ENCODE assay signal across 11 cellular contexts in the genomic region with DNA sequence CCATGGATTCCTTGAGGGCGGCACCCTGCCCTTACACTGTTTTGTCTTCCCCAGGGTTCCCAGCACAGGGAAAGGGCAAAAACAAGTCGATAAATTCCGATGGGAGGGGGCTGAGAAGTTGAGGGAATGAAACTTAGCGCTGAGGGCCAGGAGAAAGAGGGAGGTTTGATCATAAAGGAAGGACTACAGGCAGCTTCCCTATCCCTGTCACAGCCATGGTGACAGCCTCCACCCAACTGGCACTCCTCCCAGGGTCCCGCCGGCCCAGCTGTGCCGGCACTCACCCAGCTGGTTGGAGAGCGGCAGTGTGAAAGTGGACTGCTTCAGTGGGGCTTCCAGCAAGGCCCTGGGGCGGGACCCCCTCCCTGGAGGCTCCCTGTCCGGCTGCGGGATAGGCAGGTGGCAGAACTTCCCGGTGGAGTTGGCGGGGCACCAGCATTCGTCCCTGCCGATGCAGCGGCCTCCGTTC. TPM values are rescaled to one million over a fixed set of nuclear protein-coding genes. Genes with fewer than 3 reads are reported as not detected.
DNase-seq lines count a peak whose midpoint lies in the region; ATAC-seq, FAIRE-seq and TF ChIP-seq lines count a peak whose summit lies in the region.
"Had no signal": no experiment of that assay in that cellular context is flagged by ENCODE, and none has a peak within 500 bp of the region (broad histone marks: within the 10 kb centered on the region; RNA-seq: fewer than 3 reads in every experiment).

No MANE protein-coding gene starts in this region.

- H3K27ac ChIP-seq in HepG2 (ENCODE audit: extremely low read length, insufficient read depth, low read length) (no peak overlapping the region), gastrocnemius medialis (peak overlapping the region in 3 of 4 donors; percentile 29 to 40 (median 30))
- H3K27ac ChIP-seq in CD4-positive, alpha-beta memory T cell (ENCODE audit: low read depth, low read length) = no peak overlapping the region

- POLR2A ChIA-PET in HepG2 (lab: Yijun Ruan, JAX) = no interaction called here
- POLR2A ChIA-PET in CD4-positive, alpha-beta memory T cell (lab: Charles Lee; ENCODE audit: partially characterized antibody) = no interaction called here

- peaks cover 16% of the 10 kb centered on the region for H3K36me3 Mint-ChIP-seq in chondrocyte (ENCODE audit: low read depth)
- peaks cover 0 to 22% (median 0%) of the 10 kb centered on the region in 3 donors for H3K36me3 Mint-ChIP-seq in immature natural killer cell
- H3K36me3 Mint-ChIP-seq in CD4-positive, alpha-beta memory T cell = no peaks in the 10 kb centered on the region

- H3K27me3 Mint-ChIP-seq in chondrocyte (ENCODE audit: low read depth) (no peaks in the 10 kb centered on the region), immature natural killer cell (ENCODE audit: low read depth in 3 of 3) (peaks cover 0 to 9% (median 3%) of the 10 kb centered on the region in 3 donors)
- no peaks in the 10 kb centered on the region for H3K27me3 Mint-ChIP-seq in CD4-positive, alpha-beta memory T cell

- no peaks in the 10 kb centered on the region for H4K20me1 ChIP-seq in HepG2 (ENCODE audit: insufficient read depth, low read length)

- H3K4me1 ChIP-seq in HepG2 (ENCODE audit: insufficient read depth, low read length) = peaks cover 8% of the 10 kb centered on the region
- H3K4me1 ChIP-seq in gastrocnemius medialis = peaks cover 18 to 28% of the 10 kb centered on the region in 2 donors
- no peaks in the 10 kb centered on the region for H3K4me1 ChIP-seq in CD4-positive, alpha-beta memory T cell (ENCODE audit: insufficient read depth, low read length)

- no peaks in the 10 kb centered on the region for H3K36me3 ChIP-seq in HepG2 (replicated peaks in 1 of 2; ENCODE audit: control insufficient read depth in 1 of 2, insufficient read depth in 2 of 2, low read length in 2 of 2)
- H3K36me3 ChIP-seq in gastrocnemius medialis = no peaks in the 10 kb centered on the region
- no peaks in the 10 kb centered on the region for H3K36me3 ChIP-seq in CD4-positive, alpha-beta memory T cell (ENCODE audit: insufficient read depth, low read length)

- no peaks in the 10 kb centered on the region for H3K79me2 ChIP-seq in HepG2 (ENCODE audit: insufficient read depth, low read length)

- TF ChIP-seq EP300 in HepG2 (IDR thresholded peaks at IDR 0.05; ENCODE audit: low read depth in 2 of 2, low read length in 2 of 2) (no peak), HepG2 (CRISPR knock-in tag; IDR thresholded peaks at IDR 0.05; ENCODE audit: borderline replicate concordance) (no peak)

- H3K4me2 ChIP-seq in HepG2 (ENCODE audit: low read depth, low read length) = no peak overlapping the region

- H3K9ac ChIP-seq in HepG2 (ENCODE audit: insufficient read depth, low read depth, low read length) = no peak overlapping the region

- no peaks in the 10 kb centered on the region for H3K9me3 Mint-ChIP-seq in chondrocyte (ENCODE audit: low read depth)
- no peaks in the 10 kb centered on the region for H3K9me3 Mint-ChIP-seq in immature natural killer cell
- H3K9me3 Mint-ChIP-seq in CD4-positive, alpha-beta memory T cell = peaks cover 0 to 2% (median 0%) of the 10 kb centered on the region in 8 donors
- H3K9me3 Mint-ChIP-seq: activated T-cell treated with anti-CD3 and anti-CD28 coated beads, Interleukin-2, amount 50 U/mL, for 4 hours had no signal

- DNase-seq in Ammon's horn (ENCODE audit: low spot score) = peak; percentile 43
- DNase-seq in chondrocyte (ENCODE audit: low spot score) = peak; percentile 73
- no peak for DNase-seq in HepG2 (ENCODE audit: low spot score)
- DNase-seq in gastrocnemius medialis = peak in 1 of 2 donors; percentile 39
- DNase-seq in MV-4-11 (lab: John Stamatoyannopoulos, UW) = no peak
- DNase-seq in immature natural killer cell = no peak
- DNase-seq in CD4-positive, alpha-beta memory T cell = no peak
- DNase-seq in T-helper 1 cell = no peak
- DNase-seq: ACHN; activated CD4-positive, CD25-positive, alpha-beta regulatory T cell treated with anti-CD3 and anti-CD28 coated beads, Interleukin-2, amount 50 U/mL, for 72 hours; activated T-cell treated with anti-CD3 and anti-CD28 coated beads, Interleukin-2, amount 50 U/mL, for 4 hours had no signal

- peaks cover 76% of the 10 kb centered on the region for H3K4me1 Mint-ChIP-seq in chondrocyte (ENCODE audit: low read depth)
- no peaks in the 10 kb centered on the region for H3K4me1 Mint-ChIP-seq in immature natural killer cell
- H3K4me1 Mint-ChIP-seq in CD4-positive, alpha-beta memory T cell = peaks cover 0 to 2% (median 0%) of the 10 kb centered on the region in 4 donors

- H3K27me3 ChIP-seq in HepG2 (ENCODE audit: control insufficient read depth in 1 of 2, insufficient read depth in 2 of 2, low read length in 2 of 2) (peaks cover under 1 to 7% of the 10 kb centered on the region in 2 experiments; a peak in 2 of 5 replicates), gastrocnemius medialis (no peaks in the 10 kb centered on the region)
- no peaks in the 10 kb centered on the region for H3K27me3 ChIP-seq in CD4-positive, alpha-beta memory T cell (ENCODE audit: insufficient read depth, low read length)

- TF ChIP-seq POLR2A in HepG2 (IDR thresholded peaks at IDR 0.05; ENCODE audit: insufficient read depth in 1 of 2, low read depth in 2 of 2, low read length in 2 of 2) (no peak), gastrocnemius medialis (IDR thresholded peaks at IDR 0.05) (no peak)

- WGBS in HepG2 (ENCODE audit: low lambda C conversion rate) = 29% methylated on average over 5 of the region's 17 CpGs

- H3K9me3 ChIP-seq in HepG2 (ENCODE audit: low read length) (no peaks in the 10 kb centered on the region), gastrocnemius medialis (no peaks in the 10 kb centered on the region)
- H3K9me3 ChIP-seq in CD4-positive, alpha-beta memory T cell (ENCODE audit: control insufficient read depth in 1 of 2, low read length in 2 of 2) = no peaks in the 10 kb centered on the region

- BruUV-seq in HepG2 (replicated peaks; lab: Mats Ljungman, UMichigan) = no TSS peak

- H3K4me3 ChIP-seq in HepG2 (replicated peaks in 1 of 3; ENCODE audit: insufficient read depth in 1 of 3, low read depth in 2 of 3, low read length in 3 of 3) (no peak overlapping the region), gastrocnemius medialis (peak overlapping the region in 1 of 4 donors; percentile 19)
- no peak overlapping the region for H3K4me3 ChIP-seq in CD4-positive, alpha-beta memory T cell (ENCODE audit: low read length in 2 of 2)

- ATAC-seq in HepG2 (peak; percentile 30; the same call in 2 of the 3 replicates), gastrocnemius medialis (no peak)
- ATAC-seq: activated T-cell treated with anti-CD3 and anti-CD28 coated beads, Interleukin-2, amount 50 U/mL, for 4 hours had no signal

- intact Hi-C loops in HepG2 (cut with micrococcal nuclease; ENCODE audit: unreplicated experiment) (no loop called here), gastrocnemius medialis (cut with DNase I; ENCODE audit: low total_unique reads) (no loop called here)
- intact Hi-C loops in CD4-positive, alpha-beta memory T cell (cut with micrococcal nuclease) = no loop called here

- in situ Hi-C loops in HepG2 (cut with HindIII; ENCODE audit: extremely low pct_ligation_motif_present, low pct_unique_long_range_greater_than_20kb) (no loop called here), gastrocnemius medialis (cut with MboI; ENCODE audit: low sequenced_read_pairs in 4 of 4) (no loop called here)

- TF ChIP-seq CTCF in chondrocyte (IDR thresholded peaks at IDR 0.05) (no peak), HepG2 (CRISPR knock-in tag; IDR thresholded peaks at IDR 0.05) (no peak), gastrocnemius medialis (IDR thresholded peaks at IDR 0.05 in 4 of 5, conservative IDR thresholded peaks at IDR 0.05 in 1 of 5) (no peak)

- TF ChIP-seq RAD21 in HepG2 (CRISPR knock-in tag; IDR thresholded peaks at IDR 0.05) = no peak

- H2AFZ ChIP-seq in HepG2 (ENCODE audit: low read length) = no peak overlapping the region

- no peak for FAIRE-seq in HepG2 (lab: Jason Lieb, UNC)

- peak overlapping the region; percentile 3 for H3K4me3 Mint-ChIP-seq in chondrocyte (ENCODE audit: unreplicated experiment)
- H3K4me3 Mint-ChIP-seq in immature natural killer cell = no peak overlapping the region
- H3K4me3 Mint-ChIP-seq in CD4-positive, alpha-beta memory T cell = no peak overlapping the region
- H3K4me3 Mint-ChIP-seq: activated T-cell treated with anti-CD3 and anti-CD28 coated beads, Interleukin-2, amount 50 U/mL, for 4 hours had no signal

- CTCF ChIA-PET in HepG2 (lab: Yijun Ruan, JAX; ENCODE audit: low intra/inter-chr PET ratio, low total read pairs) = no interaction called here
- CTCF ChIA-PET in CD4-positive, alpha-beta memory T cell (lab: Charles Lee; ENCODE audit: partially characterized antibody) = no interaction called here

- H3K27ac Mint-ChIP-seq in chondrocyte (ENCODE audit: unreplicated experiment) = peak overlapping the region; percentile 94
- H3K27ac Mint-ChIP-seq in immature natural killer cell = no peak overlapping the region
- no peak overlapping the region for H3K27ac Mint-ChIP-seq in CD4-positive, alpha-beta memory T cell

RNA-seq across cellular contexts. Expression of gene ISCA2, which starts 58.4 kb away (rescaled TPM):
- 16.6 to 18.9 TPM (median 16.9 TPM) in 3 replicates for total RNA-seq in chondrocyte
- total RNA-seq in HepG2 (2016; rRNA removed; fragmentation: Illumina TruSeq; extraction: Trizol) = 43.4 and 53.0 TPM in 2 replicates
- 17.5 and 18.2 TPM in 2 replicates for total RNA-seq in HepG2 (2016; cell fraction: cytosol; rRNA removed; fragmentation: Illumina TruSeq; extraction: Trizol; ENCODE audit: low read depth)
- 42.9 and 57.5 TPM in 2 replicates for total RNA-seq in HepG2 (2016; cell fraction: insoluble cytoplasmic fraction; rRNA removed; fragmentation: Illumina TruSeq; extraction: Trizol)
- 23.3 and 26.7 TPM in 2 replicates for total RNA-seq in HepG2 (2016; cell fraction: membrane; rRNA removed; fragmentation: Illumina TruSeq; extraction: Trizol)
- total RNA-seq in HepG2 (2016; cell fraction: nucleus; rRNA removed; fragmentation: Illumina TruSeq; extraction: Trizol) = 21.1 and 23.4 TPM in 2 replicates
- 24.8 and 32.1 TPM in 2 replicates for polyA plus RNA-seq in HepG2 (2011; rRNA removed)
- polyA plus RNA-seq in HepG2 (2011; cell fraction: cytosol; rRNA removed) = 24.5 and 27.0 TPM in 2 replicates
- 11.3 and 11.4 TPM in 2 replicates for polyA plus RNA-seq in HepG2 (2011; cell fraction: nucleus; rRNA removed)
- polyA plus RNA-seq in HepG2 (2012) = 18.4 and 18.8 TPM in 2 replicates
- polyA plus RNA-seq in HepG2 (2016; cell fraction: cytosol; fragmentation: Illumina TruSeq; extraction: Trizol; ENCODE audit: low read depth) = 16.6 and 20.0 TPM in 2 replicates
- 55.8 and 67.9 TPM in 2 replicates for polyA plus RNA-seq in HepG2 (2016; cell fraction: insoluble cytoplasmic fraction; fragmentation: Illumina TruSeq; extraction: Trizol; ENCODE audit: low read depth)
- polyA plus RNA-seq in HepG2 (2016; cell fraction: membrane; fragmentation: Illumina TruSeq; extraction: Trizol; ENCODE audit: low read depth) = 20.6 and 24.2 TPM in 2 replicates
- 34.4 and 35.5 TPM in 2 replicates for polyA plus RNA-seq in HepG2 (2016; cell fraction: nucleus; fragmentation: Illumina TruSeq; extraction: Trizol; ENCODE audit: insufficient read depth, low read depth)
- polyA minus RNA-seq in HepG2 (2011; rRNA and poly(A)+ RNA removed; ENCODE audit: low replicate concordance) = 3.1 and 4.4 TPM in 2 replicates
- polyA minus RNA-seq in HepG2 (2011; cell fraction: cytosol; rRNA and poly(A)+ RNA removed) = 5.8 and 7.5 TPM in 2 replicates
- polyA minus RNA-seq in HepG2 (2011; cell fraction: nucleus; rRNA and poly(A)+ RNA removed) = 6.5 and 6.6 TPM in 2 replicates
- total RNA-seq in gastrocnemius medialis = 10 to 100 TPM in 3 of 4 donors, 1 to 10 TPM in 1; 9.9 to 11.6 (median 11.4) TPM
- polyA plus RNA-seq in immature natural killer cell = 10 to 100 TPM; 46.2 to 58.1 (median 55.0) TPM
- total RNA-seq in CD4-positive, alpha-beta memory T cell = 10 to 100 TPM; 31.3 to 33.1 TPM
- polyA plus RNA-seq in CD4-positive, alpha-beta memory T cell = 10 to 100 TPM; 61.7 to 83.1 TPM

RNA-seq across cellular contexts. Expression of gene NPC2, which starts 58.8 kb away (rescaled TPM):
- total RNA-seq in chondrocyte = 209 to 313 TPM (median 212 TPM) in 3 replicates
- 108 and 164 TPM in 2 replicates for total RNA-seq in HepG2 (2016; rRNA removed; fragmentation: Illumina TruSeq; extraction: Trizol)
- 97.6 and 98.1 TPM in 2 replicates for total RNA-seq in HepG2 (2016; cell fraction: cytosol; rRNA removed; fragmentation: Illumina TruSeq; extraction: Trizol; ENCODE audit: low read depth)
- 110 and 171 TPM in 2 replicates for total RNA-seq in HepG2 (2016; cell fraction: insoluble cytoplasmic fraction; rRNA removed; fragmentation: Illumina TruSeq; extraction: Trizol)
- 151 and 156 TPM in 2 replicates for total RNA-seq in HepG2 (2016; cell fraction: membrane; rRNA removed; fragmentation: Illumina TruSeq; extraction: Trizol)
- total RNA-seq in HepG2 (2016; cell fraction: nucleus; rRNA removed; fragmentation: Illumina TruSeq; extraction: Trizol) = 133 and 142 TPM in 2 replicates
- polyA plus RNA-seq in HepG2 (2011; rRNA removed) = 132 and 136 TPM in 2 replicates
- 168 and 213 TPM in 2 replicates for polyA plus RNA-seq in HepG2 (2011; cell fraction: cytosol; rRNA removed)
- polyA plus RNA-seq in HepG2 (2011; cell fraction: nucleus; rRNA removed) = 111 and 132 TPM in 2 replicates
- 184 and 188 TPM in 2 replicates for polyA plus RNA-seq in HepG2 (2012)
- 123 and 125 TPM in 2 replicates for polyA plus RNA-seq in HepG2 (2016; cell fraction: cytosol; fragmentation: Illumina TruSeq; extraction: Trizol; ENCODE audit: low read depth)
- 137 and 155 TPM in 2 replicates for polyA plus RNA-seq in HepG2 (2016; cell fraction: insoluble cytoplasmic fraction; fragmentation: Illumina TruSeq; extraction: Trizol; ENCODE audit: low read depth)
- 181 and 189 TPM in 2 replicates for polyA plus RNA-seq in HepG2 (2016; cell fraction: membrane; fragmentation: Illumina TruSeq; extraction: Trizol; ENCODE audit: low read depth)
- 223 and 240 TPM in 2 replicates for polyA plus RNA-seq in HepG2 (2016; cell fraction: nucleus; fragmentation: Illumina TruSeq; extraction: Trizol; ENCODE audit: insufficient read depth, low read depth)
- 84.2 and 184 TPM in 2 replicates for polyA minus RNA-seq in HepG2 (2011; rRNA and poly(A)+ RNA removed; ENCODE audit: low replicate concordance)
- 82.0 and 93.2 TPM in 2 replicates for polyA minus RNA-seq in HepG2 (2011; cell fraction: cytosol; rRNA and poly(A)+ RNA removed)
- 30.8 and 32.4 TPM in 2 replicates for polyA minus RNA-seq in HepG2 (2011; cell fraction: nucleus; rRNA and poly(A)+ RNA removed)
- total RNA-seq in gastrocnemius medialis = 100 to 1,000 TPM in 1 of 4 donors, 10 to 100 TPM in 3; 75.9 to 176 (median 92.9) TPM
- 100 to 1,000 TPM in 1 of 3 donors, 10 to 100 TPM in 2; 86.3 to 128 (median 92.8) TPM for polyA plus RNA-seq in immature natural killer cell
- 10 to 100 TPM; 50.9 to 54.2 TPM for total RNA-seq in CD4-positive, alpha-beta memory T cell
- 10 to 100 TPM; 83.4 to 89.9 TPM for polyA plus RNA-seq in CD4-positive, alpha-beta memory T cell

Comparison
In these comparisons a context has a peak if more than half of its experiments do, and no peak if none do; other contexts are left out.
1. DNase-seq: peak in Ammon's horn (single experiment) and chondrocyte (single experiment); none in HepG2 (single experiment), MV-4-11 (single experiment), immature natural killer cell (0 of 3), CD4-positive, alpha-beta memory T cell (0 of 5) and T-helper 1 cell (0 of 5).
2. H3K27ac ChIP-seq: peak in gastrocnemius medialis (3 of 4); none in HepG2 (single experiment) and CD4-positive, alpha-beta memory T cell (single experiment).